2 cellular contexts compared by ENCODE assay signal in genomic region chr15:73485372-73485771, GRCh38.
TF ChIP-seq lines count a peak whose summit lies in the region.

No MANE protein-coding gene starts in this region.

TF ChIP-seq in A549, 52 proteins besides CTCF, POLR2A, EP300 and RAD21 (continued from another document):
- TF ChIP-seq HES2 (IDR thresholded peaks at IDR 0.05) (no peak), JUNB (IDR thresholded peaks at IDR 0.05) (no peak), HOXA7 (CRISPR knock-in tag; IDR thresholded peaks at IDR 0.05) (no peak), MAX (IDR thresholded peaks at IDR 0.05) (no peak), KDM1A (IDR thresholded peaks at IDR 0.05; ENCODE audit: low read depth) (no peak), ZC3H11A (IDR thresholded peaks at IDR 0.05) (no peak), MAFK (IDR thresholded peaks at IDR 0.05; ENCODE audit: partially characterized antibody) (no peak)

TF ChIP-seq in K562, 482 proteins besides CTCF, POLR2A, EP300 and RAD21 (continued from another document):
- TF ChIP-seq CUX1 (CRISPR knock-in tag; IDR thresholded peaks at IDR 0.05) (no peak), SP2 (IDR thresholded peaks at IDR 0.05; ENCODE audit: extremely low read depth, low read depth, low read length, poor library complexity, severe bottlenecking) (no peak), CBFA2T3 (IDR thresholded peaks at IDR 0.05) (0 out of 2 replicates have a peak, but pooled peaks have one; percentile 2), CSDE1 (IDR thresholded peaks at IDR 0.05) (no peak), MIER1 (IDR thresholded peaks at IDR 0.05; ENCODE audit: low read depth) (no peak), CBX2 (IDR thresholded peaks at IDR 0.05; ENCODE audit: insufficient read depth, low read length, poor library complexity, severe bottlenecking) (no peak), GABPB2 (CRISPR knock-in tag; conservative IDR thresholded peaks at IDR 0.05) (no peak), VEZF1 (CRISPR knock-in tag; IDR thresholded peaks at IDR 0.05) (no peak), ZNF384 (IDR thresholded peaks at IDR 0.05; ENCODE audit: low read depth, low read length) (no peak), THRA (IDR thresholded peaks at IDR 0.05) (no peak), SRSF9 (IDR thresholded peaks at IDR 0.05; ENCODE audit: borderline replicate concordance, low read depth, low read length) (no peak), POLR2G (IDR thresholded peaks at IDR 0.05; ENCODE audit: low read depth, low read length) (no peak), CHD2 (IDR thresholded peaks at IDR 0.05; ENCODE audit: low read depth, low read length) (peak; percentile 94), ZNF584 (CRISPR knock-in tag; IDR thresholded peaks at IDR 0.05; ENCODE audit: low read depth) (no peak), PRDM10 (IDR thresholded peaks at IDR 0.05; ENCODE audit: partially characterized antibody) (peak; percentile 86), FOXO4 (CRISPR knock-in tag; IDR thresholded peaks at IDR 0.05) (no peak), RBM14 (IDR thresholded peaks at IDR 0.05; ENCODE audit: borderline replicate concordance, insufficient read depth, low read depth, low read length) (no peak), RREB1 (CRISPR knock-in tag; IDR thresholded peaks at IDR 0.05) (no peak), HDAC2 (IDR thresholded peaks at IDR 0.05) (no peak), ZNF324 (CRISPR knock-in tag; IDR thresholded peaks at IDR 0.05) (no peak), U2AF2 (optimal IDR thresholded peaks at IDR 0.05; ENCODE audit: low read depth, low read length) (no peak), HMBOX1 (IDR thresholded peaks at IDR 0.05) (peak; percentile 34; the same call in 1 of the 2 replicates), HDAC3 (IDR thresholded peaks at IDR 0.05; ENCODE audit: borderline replicate concordance, partially characterized antibody) (no peak), NRF1 (conservative IDR thresholded peaks at IDR 0.05 in 1 of 2, IDR thresholded peaks at IDR 0.05 in 1 of 2) (peak; percentile 52 to 65; a peak in 3 of 4 replicates), MED1 (CRISPR knock-in tag; IDR thresholded peaks at IDR 0.05; ENCODE audit: borderline replicate concordance) (no peak), PTBP1 (IDR thresholded peaks at IDR 0.05; ENCODE audit: low read depth, low read length) (no peak), TAF15 (IDR thresholded peaks at IDR 0.05; ENCODE audit: low read depth, low read length) (no peak), ZNF431 (CRISPR knock-in tag; IDR thresholded peaks at IDR 0.05) (no peak), ZNF282 (CRISPR knock-in tag; IDR thresholded peaks at IDR 0.05) (no peak), FOXP1 (CRISPR knock-in tag; IDR thresholded peaks at IDR 0.05) (no peak), RBM22 (IDR thresholded peaks at IDR 0.05; ENCODE audit: low read depth, low read length, poor library complexity, severe bottlenecking) (no peak), ETV5 (CRISPR knock-in tag; IDR thresholded peaks at IDR 0.05; ENCODE audit: low read depth) (no peak), TCF7 (IDR thresholded peaks at IDR 0.05; ENCODE audit: borderline replicate concordance) (no peak)
TF ChIP-seq in K562: peak in this region for 6.
